In genomic region chr3:8595252-8595934, GRCh38 we compare ENCODE assay signal across 20 cellular contexts. TPM values are rescaled to one million over a fixed set of nuclear protein-coding genes. Genes with fewer than 3 reads are reported as not detected.
"Had no signal": no experiment of that assay in that cellular context is flagged by ENCODE, and none has a peak within 500 bp of the region (broad histone marks: within the 10 kb centered on the region; RNA-seq: fewer than 3 reads in every experiment).

No MANE protein-coding gene starts in this region.

- H3K27me3 ChIP-seq: adrenal gland, body of pancreas, neural progenitor cell, sigmoid colon, thyroid gland, uterus had no signal

- H3K4me3 ChIP-seq: adrenal gland, body of pancreas, neural progenitor cell, sigmoid colon, thyroid gland, uterus had no signal

- H2AFZ ChIP-seq: neural progenitor cell had no signal

- H3K27ac Mint-ChIP-seq: activated T-helper 2 cell treated with anti-CD3 and anti-CD28 coated beads, Interferon-gamma antibody, Interleukin-2, Interleukin-4, amounts not matched to agents 10 μg/mL and 5 μg/mL and 100 μg/mL, durations not matched to agents 14 hours and 24 hours and 36 hours; dendritic cell treated with granulocyte-macrophage colony-stimulating factor and Interleukin-4, amounts not matched to agents 40 ng/mL and 50 ng/mL, for 4 days; endodermal cell; memory B cell; progenitor cell of endocrine pancreas; T-helper 17 cell; WTC11 had no signal

- DNase-seq: activated CD4-positive, alpha-beta T cell treated with anti-CD3 and anti-CD28 coated beads for 48 hours; activated naive CD4-positive, alpha-beta T cell treated with anti-CD3 and anti-CD28 coated beads, Interleukin-2, amount 50 U/mL, for 16 hours; body of pancreas; endodermal cell; erythroblast; left colon; sigmoid colon; stimulated activated CD4-positive, alpha-beta T cell treated with anti-CD3 and anti-CD28 coated beads, Interleukin-2, amount 100 ng/mL, for 48 hours; T-helper 17 cell; thyroid gland; uterus had no signal

- H3K4me2 ChIP-seq: neural progenitor cell had no signal

- H3K36me3 ChIP-seq: adrenal gland, neural progenitor cell, sigmoid colon, thyroid gland, uterus had no signal

- H3K4me3 Mint-ChIP-seq: central memory CD8-positive, alpha-beta T cell; dendritic cell treated with granulocyte-macrophage colony-stimulating factor and Interleukin-4, amounts not matched to agents 40 ng/mL and 50 ng/mL, for 4 days; endodermal cell; memory B cell; neural progenitor cell; T-helper 17 cell; WTC11 had no signal

- H3K9me3 ChIP-seq: adrenal gland, body of pancreas, sigmoid colon, thyroid gland, uterus had no signal

- H3K27ac ChIP-seq: adrenal gland, body of pancreas, neural progenitor cell, sigmoid colon, thyroid gland, uterus had no signal

- H3K9me3 Mint-ChIP-seq: activated T-helper 2 cell treated with anti-CD3 and anti-CD28 coated beads, Interferon-gamma antibody, Interleukin-2, Interleukin-4, amounts not matched to agents 10 μg/mL and 5 μg/mL and 100 μg/mL, durations not matched to agents 14 hours and 24 hours and 36 hours; central memory CD8-positive, alpha-beta T cell; dendritic cell treated with granulocyte-macrophage colony-stimulating factor and Interleukin-4, amounts not matched to agents 40 ng/mL and 50 ng/mL, for 4 days; endodermal cell; memory B cell; neural progenitor cell; WTC11 had no signal

- H3K4me1 Mint-ChIP-seq: central memory CD8-positive, alpha-beta T cell; endodermal cell; memory B cell; T-helper 17 cell had no signal

- H3K27me3 Mint-ChIP-seq: dendritic cell treated with granulocyte-macrophage colony-stimulating factor and Interleukin-4, amounts not matched to agents 40 ng/mL and 50 ng/mL, for 4 days had no signal

- ATAC-seq: body of pancreas, left colon, T-helper 17 cell, WTC11 had no signal

- H3K9ac ChIP-seq: neural progenitor cell had no signal

- H3K4me1 ChIP-seq: adrenal gland, body of pancreas, neural progenitor cell, sigmoid colon, thyroid gland, uterus had no signal

RNA-seq across cellular contexts. Expression of gene SSUH2, which starts 49.2 kb away (rescaled TPM):
- total RNA-seq: glomerular endothelial cell, T-helper 17 cell had no signal
